Comparison of ENCODE assay signal across 8 cellular contexts in genomic region chr11:68903631-68904457, GRCh38. TPM values are rescaled to one million over a fixed set of nuclear protein-coding genes. Genes with fewer than 3 reads are reported as not detected.
DNase-seq lines count a peak whose midpoint lies in the region; ATAC-seq, FAIRE-seq and TF ChIP-seq lines count a peak whose summit lies in the region.

Gene IGHMBP2, plus strand, starts transcription at chr11:68903891. Its CDS starts 62 bp downstream, at chr11:68903953.
Gene MRPL21, minus strand, starts transcription at chr11:68903832. Its CDS starts 22 bp downstream, at chr11:68903810.

- DNase-seq in NCI-H2227 (lab: John Stamatoyannopoulos, UW; ENCODE audit: unreplicated experiment) (peak; percentile 92), cerebellar cortex (ENCODE audit: low spot score) (peak; percentile 82), kidney (peak; percentile 95)
- peak; percentile 91 for DNase-seq in stimulated activated CD4-positive, alpha-beta T cell treated with anti-CD3 and anti-CD28 coated beads, Interleukin-15, amount 100 ng/mL, for 24 hours

- TF ChIP-seq CTCF in 22Rv1 (IDR thresholded peaks at IDR 0.05) (no peak), kidney (IDR thresholded peaks at IDR 0.05; ENCODE audit: borderline replicate concordance, extremely low read depth, insufficient read depth) (no peak)

- H3K36me3 ChIP-seq in kidney (ENCODE audit: control insufficient read depth in 1 of 2, insufficient read depth in 2 of 2, low read length in 2 of 2), result peaks cover 13 to 19% of the 10 kb centered on the region in 2 donors

- H3K4me1 ChIP-seq in kidney (ENCODE audit: control insufficient read depth in 1 of 2, insufficient read depth in 1 of 2, low read depth in 1 of 2, low read length in 2 of 2), result peaks cover 14 to 15% of the 10 kb centered on the region in 2 donors

- peak within 1 kb of the TSS; percentile 81 to 98 for H3K9ac ChIP-seq in kidney (ENCODE audit: low read length in 2 of 2)

- H3K27ac ChIP-seq in 22Rv1, result peak within 1 kb of the TSS; percentile 78
- peak within 1 kb of the TSS; percentile 54 to 67 for H3K27ac ChIP-seq in kidney (ENCODE audit: low read depth in 2 of 2, low read length in 2 of 2)

- H3K4me3 ChIP-seq in kidney (ENCODE audit: low read length in 2 of 2), result peak within 1 kb of the TSS; percentile 95 to 100

- no peak for FAIRE-seq in kidney (lab: Jason Lieb, UNC)

- no peaks in the 10 kb centered on the region for H3K9me3 ChIP-seq in kidney (ENCODE audit: control insufficient read depth in 1 of 2, low read length in 2 of 2)

- intact Hi-C loops in kidney (cut with DNase I), result no loop called here

- ATAC-seq in GM18517 (IDR thresholded peaks at IDR 0.05; ENCODE audit: unreplicated experiment) (peak; percentile 83), HG03045 (IDR thresholded peaks at IDR 0.05; ENCODE audit: unreplicated experiment) (peak; percentile 83)
- ATAC-seq in activated CD4-positive, CD25-positive, alpha-beta regulatory T cell treated with anti-CD3 and anti-CD28 coated beads, Interleukin-2, amount 50 U/mL, for 24 hours, result peak; percentile 98

RNA-seq across cellular contexts. Expression of gene IGHMBP2, which starts in this region (rescaled TPM):
- total RNA-seq in kidney, result 19.6 TPM
- polyA plus RNA-seq in kidney (ENCODE audit: insufficient read depth, low read depth, low replicate concordance), result 8.8 TPM

RNA-seq across cellular contexts. Expression of gene MRPL21, which starts in this region (rescaled TPM):
- total RNA-seq in kidney, result 45.0 TPM
- 147 TPM for polyA plus RNA-seq in kidney (ENCODE audit: insufficient read depth, low read depth, low replicate concordance)

Comparison
In these comparisons a context has a peak if more than half of its experiments do, and no peak if none do; other contexts are left out.
1. Peak in every context shown above with its lines: DNase-seq, ATAC-seq, H3K4me3 ChIP-seq and H3K27ac ChIP-seq.